ENCODE assay signal across 7 cellular contexts in the genomic region with DNA sequence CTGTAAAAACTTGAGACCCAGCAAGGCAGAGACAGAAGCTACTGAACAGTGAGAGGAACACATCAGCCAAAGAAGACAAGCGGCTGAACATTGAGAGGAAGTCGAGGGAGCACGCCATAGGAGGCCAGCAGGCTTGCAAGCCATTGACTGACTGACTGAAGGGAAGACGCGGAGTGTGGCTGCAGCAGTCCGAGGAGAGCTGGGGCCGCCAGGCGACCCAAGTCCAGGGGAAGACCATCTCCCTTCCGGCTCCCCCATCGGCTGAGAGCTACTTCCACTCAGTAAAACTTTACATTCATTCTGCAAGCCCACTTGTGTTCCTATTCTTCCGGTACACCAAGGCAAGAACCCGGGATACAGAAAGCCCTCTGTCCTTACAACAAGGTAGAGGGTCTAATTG.
"Had no signal": no experiment of that assay in that cellular context is flagged by ENCODE, and none has a peak within 500 bp of the region (broad histone marks: within the 10 kb centered on the region; RNA-seq: fewer than 3 reads in every experiment).

No MANE protein-coding gene starts in this region.

- H2AFZ ChIP-seq: GM23248 had no signal

- DNase-seq: GM23248, GOT3, H9, HCEC 1CT, KBM-7 had no signal

- H3K27ac ChIP-seq: GM23248, HL-60 had no signal

- H3K36me3 Mint-ChIP-seq: IgD-negative memory B cell had no signal

- H3K4me3 Mint-ChIP-seq: H9, IgD-negative memory B cell had no signal

- H3K27me3 Mint-ChIP-seq: IgD-negative memory B cell had no signal

- H3K9ac ChIP-seq: GM23248 had no signal

- H3K4me3 ChIP-seq: GM23248 had no signal

- H3K27ac Mint-ChIP-seq: IgD-negative memory B cell had no signal
